In the genomic region with DNA sequence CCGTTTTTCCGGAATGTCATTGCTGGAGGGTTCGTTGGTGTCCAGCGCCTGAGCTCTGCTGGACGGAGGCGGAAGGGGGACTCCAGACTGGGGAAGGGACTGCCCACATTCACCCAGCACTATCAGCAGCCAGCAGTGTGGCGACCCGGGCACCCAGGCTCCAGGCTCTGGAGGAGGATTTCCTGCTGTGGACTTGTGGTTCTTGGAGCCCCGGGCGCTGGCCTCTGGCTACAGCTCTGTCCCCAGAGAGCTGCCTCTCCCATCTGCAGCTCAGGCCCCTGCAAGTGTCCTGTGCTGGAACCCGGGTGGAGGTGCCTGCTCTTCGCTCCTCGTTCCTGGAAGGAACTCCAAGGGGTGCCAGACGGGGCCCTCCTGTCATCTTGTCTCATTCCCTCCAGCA, we compare ENCODE assay signal across 18 cellular contexts.
A peak's percentile ranks its signal among the peaks of the same experiment; 100 is the strongest.
DNase-seq lines count a peak whose midpoint lies in the region; ATAC-seq and TF ChIP-seq lines count a peak whose summit lies in the region.
"Had no signal": no experiment of that assay in that cellular context is flagged by ENCODE, and none has a peak within 500 bp of the region (broad histone marks: within the 10 kb centered on the region; RNA-seq: fewer than 3 reads in every experiment).

No MANE protein-coding gene starts in this region.

- peaks cover 0 to 61% of the 10 kb centered on the region in 2 donors for H3K4me1 ChIP-seq in right atrium auricular region
- H3K4me1 ChIP-seq in sigmoid colon, result peaks cover 0 to 48% (median 34%) of the 10 kb centered on the region in 4 donors
- H3K4me1 ChIP-seq in PC-3 (ENCODE audit: insufficient read depth, low read length), result peaks cover 18% of the 10 kb centered on the region
- H3K4me1 ChIP-seq in hepatocyte (ENCODE audit: insufficient read depth), result peaks cover 27% of the 10 kb centered on the region

- H3K4me3 Mint-ChIP-seq in HFFc6, result no peak overlapping the region
- H3K4me3 Mint-ChIP-seq: activated B cell treated with CpG ODN at 0.5 μM for 24 hours had no signal

- ATAC-seq in GM21576 (IDR thresholded peaks at IDR 0.05; ENCODE audit: unreplicated experiment) (no peak), PC-3 (no peak), HG03135 (IDR thresholded peaks at IDR 0.05; ENCODE audit: unreplicated experiment) (no peak)

- H3K9me2 ChIP-seq in PC-3 (replicated peaks; ENCODE audit: low read length) (no peaks in the 10 kb centered on the region), hepatocyte (replicated peaks; ENCODE audit: insufficient read depth) (no peaks in the 10 kb centered on the region)

- H3K27me3 Mint-ChIP-seq in HFFc6 (ENCODE audit: insufficient read depth), result no peaks in the 10 kb centered on the region
- H3K27me3 Mint-ChIP-seq: activated B cell treated with CpG ODN at 0.5 μM for 24 hours had no signal

- no peak for TF ChIP-seq POLR2A in sigmoid colon (IDR thresholded peaks at IDR 0.05)

- POLR2A ChIA-PET in PC-3 (lab: Charles Lee; ENCODE audit: unreplicated experiment), result no interaction called here

- no peak overlapping the region for H2AFZ ChIP-seq in PC-3 (ENCODE audit: low read length)
- no peak overlapping the region for H2AFZ ChIP-seq in hepatocyte

- H4K20me1 ChIP-seq in PC-3 (ENCODE audit: low read length) (no peaks in the 10 kb centered on the region), hepatocyte (ENCODE audit: insufficient read depth, poor library complexity, severe bottlenecking) (no peaks in the 10 kb centered on the region)

- H3K9me3 Mint-ChIP-seq in HFFc6, result no peaks in the 10 kb centered on the region
- H3K9me3 Mint-ChIP-seq: activated B cell treated with CpG ODN at 0.5 μM for 24 hours had no signal

- peak overlapping the region; percentile 60 to 62 for H3K27ac ChIP-seq in right atrium auricular region
- H3K27ac ChIP-seq in sigmoid colon, result peak overlapping the region; percentile 35 to 73 (median 62)
- no peak overlapping the region for H3K27ac ChIP-seq in PC-3 (ENCODE audit: low read length)
- H3K27ac ChIP-seq in hepatocyte, result no peak overlapping the region
- H3K27ac ChIP-seq: brain microvascular endothelial cell had no signal

- DNase-seq in HFFc6 (no peak), UCSD-AML1 (lab: John Stamatoyannopoulos, UW; ENCODE audit: unreplicated experiment) (peak; percentile 84), right atrium auricular region (ENCODE audit: low spot score) (no peak), sigmoid colon (no peak), PC-3 (no peak), hepatocyte (ENCODE audit: low spot score) (no peak)
- DNase-seq: activated B cell treated with CpG ODN at 0.5 μM for 24 hours; brain microvascular endothelial cell; DMS79; NCI-H1694 treated with DMSO at 0.1 percent for 48 hours; NCI-H69; SHP77 treated with DMSO at 0.1 percent for 48 hours; stimulated activated CD4-positive, alpha-beta T cell treated with anti-CD3 and anti-CD28 coated beads, Interleukin-2, amount 100 ng/mL, for 48 hours; stimulated activated naive CD4-positive, alpha-beta T cell had no signal

- H3F3A ChIP-seq in PC-3 (ENCODE audit: low read length, unreplicated experiment), result no peaks in the 10 kb centered on the region

- no peak overlapping the region for H3K9ac ChIP-seq in PC-3 (ENCODE audit: low read length)

- no peaks in the 10 kb centered on the region; the same call in 1 of the 2 replicates for H3K36me3 Mint-ChIP-seq in HFFc6 (ENCODE audit: low read depth)

- TF ChIP-seq CTCF in HFFc6 (IDR thresholded peaks at IDR 0.05) (no peak), right atrium auricular region (IDR thresholded peaks at IDR 0.05) (no peak), sigmoid colon (IDR thresholded peaks at IDR 0.05) (no peak), PC-3 (conservative IDR thresholded peaks at IDR 0.05; ENCODE audit: low read depth, low read length) (no peak), hepatocyte (IDR thresholded peaks at IDR 0.05; ENCODE audit: poor library complexity) (no peak)

- peaks cover 65% of the 10 kb centered on the region for H3K4me1 Mint-ChIP-seq in HFFc6 (ENCODE audit: low read depth)

- H3K9me3 ChIP-seq in right atrium auricular region (no peaks in the 10 kb centered on the region), sigmoid colon (no peaks in the 10 kb centered on the region), PC-3 (ENCODE audit: low read length) (no peaks in the 10 kb centered on the region), hepatocyte (ENCODE audit: low read depth) (no peaks in the 10 kb centered on the region)
- H3K9me3 ChIP-seq: ovary had no signal

- BruUV-seq in PC-3 (replicated peaks; lab: Mats Ljungman, UMichigan), result no TSS peak

- no peak overlapping the region for H3K4me3 ChIP-seq in right atrium auricular region
- no peak overlapping the region for H3K4me3 ChIP-seq in sigmoid colon
- no peak overlapping the region for H3K4me3 ChIP-seq in PC-3 (ENCODE audit: low read length)
- H3K4me3 ChIP-seq in hepatocyte, result no peak overlapping the region
- H3K4me3 ChIP-seq: lung, ovary had no signal

- peak overlapping the region; percentile 22; the same call in 1 of the 2 replicates for H3K27ac Mint-ChIP-seq in HFFc6
- H3K27ac Mint-ChIP-seq: activated B cell treated with CpG ODN at 0.5 μM for 24 hours had no signal

- no peak for TF ChIP-seq EP300 in sigmoid colon (IDR thresholded peaks at IDR 0.05)

- WGBS in sigmoid colon, 2 donors, result 62 to 71% methylated on average over 14 of the region's 14 CpGs
- WGBS in hepatocyte (ENCODE audit: low lambda C conversion rate, missing lambda C conversion rate), result 80% methylated on average over 14 of the region's 14 CpGs

- H3K27me3 ChIP-seq in right atrium auricular region (no peaks in the 10 kb centered on the region), sigmoid colon (no peaks in the 10 kb centered on the region), PC-3 (ENCODE audit: low read length) (no peaks in the 10 kb centered on the region), hepatocyte (no peaks in the 10 kb centered on the region)
- H3K27me3 ChIP-seq: brain microvascular endothelial cell, ovary had no signal

- H3K36me3 ChIP-seq in right atrium auricular region (no peaks in the 10 kb centered on the region), sigmoid colon (no peaks in the 10 kb centered on the region), PC-3 (ENCODE audit: low read depth, low read length) (no peaks in the 10 kb centered on the region), hepatocyte (replicated peaks; ENCODE audit: insufficient read depth, low read depth) (no peaks in the 10 kb centered on the region)
- H3K36me3 ChIP-seq: brain microvascular endothelial cell, ovary had no signal

- CTCF ChIA-PET in PC-3 (lab: Charles Lee), result no interaction called here

- H3K4me2 ChIP-seq in PC-3 (ENCODE audit: low read length) (no peak overlapping the region), hepatocyte (no peak overlapping the region)

- H3K79me2 ChIP-seq in PC-3 (ENCODE audit: low read length) (no peaks in the 10 kb centered on the region), hepatocyte (no peaks in the 10 kb centered on the region)

- intact Hi-C loops in sigmoid colon (cut with DNase I), result no loop called here
- intact Hi-C loops in PC-3 (cut with micrococcal nuclease), result no loop called here

Comparison
In these comparisons a context has a peak if more than half of its experiments do, and no peak if none do; other contexts are left out.
1. H3K27ac ChIP-seq: peak in right atrium auricular region (2 of 2) and sigmoid colon (4 of 4); none in PC-3 (single experiment) and hepatocyte (single experiment).